ENCODE assay signal across 23 cellular contexts in the genomic region with DNA sequence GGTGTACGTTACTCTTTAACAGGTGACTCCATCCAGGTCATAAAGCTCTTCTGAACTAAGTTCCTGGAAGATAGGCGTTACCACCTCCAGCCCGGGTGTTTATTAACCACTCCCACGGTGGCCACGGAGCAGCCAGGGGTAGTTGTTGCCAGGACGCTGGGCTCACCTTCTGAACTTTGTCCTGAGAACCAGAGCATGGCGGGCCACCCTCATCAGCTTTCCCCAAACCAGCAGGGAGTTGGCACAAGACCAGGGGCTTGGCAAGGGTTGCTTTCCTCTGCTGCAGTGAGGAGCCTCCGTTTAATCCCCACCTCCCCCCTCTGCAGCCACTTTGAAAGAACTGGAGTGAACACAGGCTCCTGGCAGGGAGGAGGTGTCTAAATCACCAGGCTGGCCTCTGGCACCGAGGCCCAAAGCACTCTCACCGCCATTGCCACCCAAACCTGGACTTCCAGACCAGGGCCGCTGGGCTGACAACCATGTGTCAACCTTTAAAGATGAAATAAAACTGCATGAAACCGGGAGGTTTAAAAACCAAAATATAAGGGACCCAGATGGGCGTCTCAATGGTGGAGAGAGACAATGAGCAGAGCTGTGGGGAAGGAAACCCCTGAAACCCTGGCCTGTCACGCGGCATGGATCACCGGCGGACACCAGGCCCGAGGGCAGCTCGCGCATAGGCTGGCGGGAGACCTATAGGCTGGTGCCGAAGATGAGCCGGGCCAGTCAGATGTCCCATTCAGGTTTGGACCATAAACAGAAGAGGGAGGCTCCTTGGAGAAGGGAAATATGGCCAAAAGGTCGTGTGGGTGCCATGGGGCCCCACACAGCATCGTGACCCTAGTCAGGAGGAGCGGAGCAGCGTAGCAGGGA. TPM values are rescaled to one million over a fixed set of nuclear protein-coding genes. Genes with fewer than 3 reads are reported as not detected.
DNase-seq lines count a peak whose midpoint lies in the region; ATAC-seq, FAIRE-seq and TF ChIP-seq lines count a peak whose summit lies in the region.
"Had no signal": no experiment of that assay in that cellular context is flagged by ENCODE, and none has a peak within 500 bp of the region (broad histone marks: within the 10 kb centered on the region; RNA-seq: fewer than 3 reads in every experiment).

No MANE protein-coding gene starts in this region.

- peaks cover 3% of the 10 kb centered on the region for H3K4me1 Mint-ChIP-seq in endothelial cell (ENCODE audit: unreplicated experiment)
- no peaks in the 10 kb centered on the region for H3K4me1 Mint-ChIP-seq in Caco-2 (ENCODE audit: low read depth, unreplicated experiment)
- H3K4me1 Mint-ChIP-seq in osteocyte (ENCODE audit: unreplicated experiment), result no peaks in the 10 kb centered on the region

- no peaks in the 10 kb centered on the region for H3K36me3 ChIP-seq in left lung
- no peaks in the 10 kb centered on the region for H3K36me3 ChIP-seq in small intestine (ENCODE audit: control insufficient read depth in 2 of 2, insufficient read depth in 2 of 2, low read length in 2 of 2)
- H3K36me3 ChIP-seq in Caco-2 (ENCODE audit: control insufficient read depth, insufficient read depth, low read length), result no peaks in the 10 kb centered on the region
- H3K36me3 ChIP-seq: lower lobe of right lung, upper lobe of left lung had no signal

- 36 to 68% (median 50%) methylated on average over 27 of the region's 27 CpGs for WGBS in small intestine, 3 donors

- H3K27ac ChIP-seq in left lung (no peak overlapping the region), small intestine (ENCODE audit: low read depth in 1 of 2, low read length in 1 of 2) (peak overlapping the region; percentile 49 to 92)
- H3K27ac ChIP-seq: lower lobe of right lung, SK-N-MC, upper lobe of left lung had no signal

- DNase-seq in NCI-H2196 (lab: John Stamatoyannopoulos, UW; ENCODE audit: unreplicated experiment) (peak; percentile 4), NCI-H2196 treated with DMSO at 0.1 percent for 48 hours (lab: John Stamatoyannopoulos, UW; ENCODE audit: unreplicated experiment) (no peak), endothelial cell (ENCODE audit: low spot score) (no peak), left lung (peak in 1 of 2 donors; percentile 66), small intestine (peak; percentile 98), Caco-2 (no peak), osteocyte (ENCODE audit: extremely low spot score, unreplicated experiment) (no peak)
- DNase-seq: activated CD4-positive, CD25-positive, alpha-beta regulatory T cell treated with anti-CD3 and anti-CD28 coated beads, Interleukin-2, amount 50 U/mL, for 72 hours; activated effector memory CD4-positive, alpha-beta T cell treated with anti-CD3 and anti-CD28 coated beads, Interleukin-2, amount 50 U/mL, for 16 hours; central memory CD4-positive, alpha-beta T cell; DND-41; effector memory CD4-positive, alpha-beta T cell; lower lobe of right lung; NCI-H146; NCI-H510A treated with DMSO at 0.1 percent for 48 hours; stimulated activated naive CD8-positive, alpha-beta T cell treated with anti-CD3 and anti-CD28 coated beads, Interleukin-15, Interleukin-2, amounts not matched to agents 100 U/mL and 50 U/mL, for 24 hours; T1000 had no signal

- POLR2A ChIA-PET in Caco-2 (lab: Charles Lee), result no interaction called here

- H3K4me3 ChIP-seq in left lung (no peak overlapping the region), small intestine (ENCODE audit: low read depth in 1 of 2, low read length in 2 of 2) (no peak overlapping the region), Caco-2 (ENCODE audit: low read depth, low read length) (no peak overlapping the region)
- H3K4me3 ChIP-seq: lower lobe of right lung, SK-N-MC, upper lobe of left lung had no signal

- H3K27ac Mint-ChIP-seq in endothelial cell (ENCODE audit: unreplicated experiment) (peak overlapping the region; percentile 58), Caco-2 (ENCODE audit: unreplicated experiment) (no peak overlapping the region), osteocyte (ENCODE audit: unreplicated experiment) (no peak overlapping the region)
- H3K27ac Mint-ChIP-seq: natural killer cell treated with Interleukin-12 subunit alpha and Interleukin-12 subunit beta and Interleukin-15 and Interleukin-18, amount 100 ng/mL, for 72 hours had no signal

- H3K27me3 ChIP-seq in left lung (no peaks in the 10 kb centered on the region), small intestine (ENCODE audit: control insufficient read depth in 2 of 2, insufficient read depth in 2 of 2, low read length in 2 of 2) (no peaks in the 10 kb centered on the region), Caco-2 (replicated peaks; ENCODE audit: control insufficient read depth, insufficient read depth, low read length) (no peaks in the 10 kb centered on the region)
- H3K27me3 ChIP-seq: upper lobe of left lung had no signal

- H3K27me3 Mint-ChIP-seq in endothelial cell (ENCODE audit: unreplicated experiment) (peaks cover 6% of the 10 kb centered on the region), Caco-2 (ENCODE audit: insufficient read depth, unreplicated experiment) (no peaks in the 10 kb centered on the region), osteocyte (ENCODE audit: unreplicated experiment) (no peaks in the 10 kb centered on the region)
- H3K27me3 Mint-ChIP-seq: natural killer cell treated with Interleukin-12 subunit alpha and Interleukin-12 subunit beta and Interleukin-15 and Interleukin-18, amount 100 ng/mL, for 72 hours had no signal

- CTCF ChIA-PET in Caco-2 (lab: Charles Lee), result interaction anchor here (1.0 kb wide), 1 partner anchor 290 kb away, joined by 3 read pairs; no protein-coding TSS in a partner anchor

- FAIRE-seq in small intestine (lab: Jason Lieb, UNC), result no peak

- no peaks in the 10 kb centered on the region for H3K9me3 Mint-ChIP-seq in endothelial cell (ENCODE audit: unreplicated experiment)
- H3K9me3 Mint-ChIP-seq in Caco-2 (ENCODE audit: unreplicated experiment), result peaks cover 11% of the 10 kb centered on the region
- H3K9me3 Mint-ChIP-seq in osteocyte (ENCODE audit: unreplicated experiment), result no peaks in the 10 kb centered on the region
- H3K9me3 Mint-ChIP-seq: natural killer cell treated with Interleukin-12 subunit alpha and Interleukin-12 subunit beta and Interleukin-15 and Interleukin-18, amount 100 ng/mL, for 72 hours had no signal

- H3K9me3 ChIP-seq in left lung (no peaks in the 10 kb centered on the region), small intestine (ENCODE audit: control insufficient read depth, low read depth) (no peaks in the 10 kb centered on the region), Caco-2 (no peaks in the 10 kb centered on the region)
- H3K9me3 ChIP-seq: lower lobe of right lung, upper lobe of left lung had no signal

- TF ChIP-seq CTCF in endothelial cell (IDR thresholded peaks at IDR 0.05; ENCODE audit: unreplicated experiment), result no peak
- no peak for TF ChIP-seq CTCF in left lung (IDR thresholded peaks at IDR 0.05)
- no peak for TF ChIP-seq CTCF in Caco-2 (IDR thresholded peaks at IDR 0.05; ENCODE audit: insufficient read depth in 1 of 2, low read depth in 1 of 2, low read length in 1 of 2, severe bottlenecking in 1 of 2, unreplicated experiment in 1 of 2)
- TF ChIP-seq CTCF in osteocyte (IDR thresholded peaks at IDR 0.05), result no peak

- peak; percentile 74 for ATAC-seq in left lung
- no peak for ATAC-seq in GM21786 (IDR thresholded peaks at IDR 0.05; ENCODE audit: unreplicated experiment)
- ATAC-seq: HCT116; stimulated activated naive CD8-positive, alpha-beta T cell treated with anti-CD3 and anti-CD28 coated beads, Interleukin-15, Interleukin-2, amounts not matched to agents 100 U/mL and 50 U/mL, for 24 hours had no signal

- H3K36me3 Mint-ChIP-seq in endothelial cell (ENCODE audit: low read depth, unreplicated experiment), result peaks cover 10% of the 10 kb centered on the region
- no peaks in the 10 kb centered on the region for H3K36me3 Mint-ChIP-seq in Caco-2 (ENCODE audit: insufficient read depth, unreplicated experiment)
- no peaks in the 10 kb centered on the region for H3K36me3 Mint-ChIP-seq in osteocyte (ENCODE audit: unreplicated experiment)
- H3K36me3 Mint-ChIP-seq: natural killer cell treated with Interleukin-12 subunit alpha and Interleukin-12 subunit beta and Interleukin-15 and Interleukin-18, amount 100 ng/mL, for 72 hours had no signal

- intact Hi-C loops in left lung (cut with DNase I), result no loop called here
- intact Hi-C loops in Caco-2 (cut with micrococcal nuclease; ENCODE audit: unreplicated experiment), result no loop called here

- no TSS peak for BruUV-seq in Caco-2 (replicated peaks; lab: Mats Ljungman, UMichigan)

- no peak overlapping the region for H3K4me3 Mint-ChIP-seq in endothelial cell (ENCODE audit: unreplicated experiment)
- H3K4me3 Mint-ChIP-seq in Caco-2 (ENCODE audit: unreplicated experiment), result no peak overlapping the region
- no peak overlapping the region for H3K4me3 Mint-ChIP-seq in osteocyte (ENCODE audit: unreplicated experiment)
- H3K4me3 Mint-ChIP-seq: natural killer cell treated with Interleukin-12 subunit alpha and Interleukin-12 subunit beta and Interleukin-15 and Interleukin-18, amount 100 ng/mL, for 72 hours had no signal

- H3K4me1 ChIP-seq in left lung (peaks cover 2 to 5% of the 10 kb centered on the region in 2 donors), small intestine (ENCODE audit: control insufficient read depth in 2 of 2, insufficient read depth in 1 of 2, low read depth in 1 of 2, low read length in 1 of 2) (peaks cover 2 to 16% of the 10 kb centered on the region in 2 donors), Caco-2 (no peaks in the 10 kb centered on the region)
- H3K4me1 ChIP-seq: lower lobe of right lung had no signal

RNA-seq across cellular contexts. Expression of a gene that starts 30.9 kb away (rescaled TPM):
- not detected for total RNA-seq in endothelial cell (ENCODE audit: unreplicated experiment)
- 1 to 10 TPM; 5.4 to 9.1 TPM for total RNA-seq in left lung
- under 1 TPM; 0.27 to 0.89 (median 0.54) TPM for polyA plus RNA-seq in small intestine
- total RNA-seq in Caco-2 (2022), result not detected in 2 replicates
- total RNA-seq in osteocyte, result not detected in 2 replicates
- total RNA-seq: A172 had no signal

RNA-seq across cellular contexts. Expression of a gene that starts 45.0 kb away (rescaled TPM):
- total RNA-seq in endothelial cell (ENCODE audit: unreplicated experiment) (not detected), left lung (not detected), Caco-2 (2022) (not detected in 2 replicates), osteocyte (not detected in 2 replicates)
- polyA plus RNA-seq in small intestine, result not detected
- total RNA-seq: A172; lower lobe of right lung; natural killer cell treated with Interleukin-12 subunit alpha and Interleukin-12 subunit beta and Interleukin-15 and Interleukin-18, amount 100 ng/mL, for 72 hours; upper lobe of left lung had no signal

RNA-seq across cellular contexts. Expression of a gene that starts 49.9 kb away (rescaled TPM):
- 63.9 TPM for total RNA-seq in endothelial cell (ENCODE audit: unreplicated experiment)
- total RNA-seq in left lung, result 10 to 100 TPM; 48.0 to 57.8 TPM
- polyA plus RNA-seq in small intestine, result 10 to 100 TPM; 17.8 to 27.7 (median 18.8) TPM
- 15.8 and 16.7 TPM in 2 replicates for total RNA-seq in Caco-2 (2022)
- total RNA-seq in osteocyte, result 7.9 and 9.0 TPM in 2 replicates

Comparison
In these comparisons a context has a peak if more than half of its experiments do, and no peak if none do; other contexts are left out.
1. DNase-seq: peak in NCI-H2196 (single experiment) and small intestine (single experiment); none in NCI-H2196 treated with DMSO at 0.1 percent for 48 hours (single experiment), endothelial cell (single experiment), Caco-2 (0 of 2) and osteocyte (single experiment).
2. H3K27ac ChIP-seq: peak in small intestine (2 of 2); none in left lung (0 of 2).